1 cellular context compared by ENCODE assay signal in genomic region chr4:74330295-74330750, GRCh38.
TF ChIP-seq lines count a peak whose summit lies in the region.

No MANE protein-coding gene starts in this region.

TF ChIP-seq in K562, 482 proteins besides CTCF, POLR2A, EP300 and RAD21 (continued from another document and continues in another):
- no peak for TF ChIP-seq NCOA1 (IDR thresholded peaks at IDR 0.05; ENCODE audit: low read depth)
- peak; percentile 50 for TF ChIP-seq HNRNPLL (IDR thresholded peaks at IDR 0.05; ENCODE audit: low read depth, low read length, poor library complexity, severe bottlenecking)
- TF ChIP-seq ILK (tag; IDR thresholded peaks at IDR 0.05; ENCODE audit: borderline replicate concordance, low read depth) = no peak
- no peak for TF ChIP-seq REST (CRISPR knock-in tag; IDR thresholded peaks at IDR 0.05; ENCODE audit: low read depth)
- peak; percentile 41; the same call in 1 of the 2 replicates for TF ChIP-seq ETV5 (CRISPR knock-in tag; IDR thresholded peaks at IDR 0.05; ENCODE audit: low read depth)
- TF ChIP-seq TAF15 (IDR thresholded peaks at IDR 0.05; ENCODE audit: low read depth, low read length) = no peak
- TF ChIP-seq U2AF1 (optimal IDR thresholded peaks at IDR 0.05; ENCODE audit: low read depth, low read length) = no peak
- TF ChIP-seq SP2 (IDR thresholded peaks at IDR 0.05; ENCODE audit: extremely low read depth, low read depth, low read length, poor library complexity, severe bottlenecking) = no peak
- TF ChIP-seq ETV6 (IDR thresholded peaks at IDR 0.05; ENCODE audit: borderline replicate concordance in 1 of 2, low read depth in 2 of 2, low read length in 1 of 2) = no peak
- no peak for TF ChIP-seq ETV6 (CRISPR knock-in tag; IDR thresholded peaks at IDR 0.05; ENCODE audit: borderline replicate concordance)
- peak in 1 of 2 experiments; percentile 66 for TF ChIP-seq AFF1 (IDR thresholded peaks at IDR 0.05; ENCODE audit: low read depth in 1 of 2, partially characterized antibody in 2 of 2)
- TF ChIP-seq ZNF707 (CRISPR knock-in tag; conservative IDR thresholded peaks at IDR 0.05) = no peak
- no peak for TF ChIP-seq SRSF7 (optimal IDR thresholded peaks at IDR 0.05; ENCODE audit: low read depth, low read length)
- TF ChIP-seq FUS (optimal IDR thresholded peaks at IDR 0.05; ENCODE audit: low read depth, low read length) = no peak
- no peak for TF ChIP-seq ZBTB40 (IDR thresholded peaks at IDR 0.05)
- TF ChIP-seq ZBTB40 (CRISPR knock-in tag; IDR thresholded peaks at IDR 0.05) = no peak
- TF ChIP-seq RBM17 (IDR thresholded peaks at IDR 0.05; ENCODE audit: borderline replicate concordance, low read depth, low read length) = no peak
- TF ChIP-seq CREB1 (IDR thresholded peaks at IDR 0.05) = no peak
- no peak for TF ChIP-seq CREB1 (CRISPR knock-in tag; IDR thresholded peaks at IDR 0.05)
- no peak for TF ChIP-seq KDM2B (CRISPR knock-in tag; IDR thresholded peaks at IDR 0.05)
- TF ChIP-seq POLR3G (IDR thresholded peaks at IDR 0.05; ENCODE audit: extremely low read depth, insufficient read length, insufficient replicate concordance) = no peak
- TF ChIP-seq RHOXF2B (CRISPR knock-in tag; conservative IDR thresholded peaks at IDR 0.05) = no peak
- TF ChIP-seq DMBX1 (CRISPR knock-in tag; IDR thresholded peaks at IDR 0.05; ENCODE audit: borderline replicate concordance) = no peak
- TF ChIP-seq STAT5A (IDR thresholded peaks at IDR 0.05; ENCODE audit: borderline replicate concordance, low read length) = 0 out of 2 replicates have a peak, but pooled peaks have one; percentile 17
- no peak for TF ChIP-seq ZNF77 (CRISPR knock-in tag; IDR thresholded peaks at IDR 0.05)
- TF ChIP-seq ZNF41 (CRISPR knock-in tag; conservative IDR thresholded peaks at IDR 0.05) = no peak
- no peak for TF ChIP-seq RBM15 (IDR thresholded peaks at IDR 0.05; ENCODE audit: insufficient read depth, low read length)
- TF ChIP-seq SMAD2 (IDR thresholded peaks at IDR 0.05; ENCODE audit: low read depth, low read length) = no peak
- TF ChIP-seq E2F8 (IDR thresholded peaks at IDR 0.05; ENCODE audit: low read depth, partially characterized antibody) = no peak
- TF ChIP-seq RB1 (IDR thresholded peaks at IDR 0.05; ENCODE audit: low read depth) = no peak
- TF ChIP-seq ZNF253 (CRISPR knock-in tag; conservative IDR thresholded peaks at IDR 0.05) = no peak
- TF ChIP-seq ZFX (CRISPR knock-in tag; IDR thresholded peaks at IDR 0.05) = no peak
- no peak for TF ChIP-seq RBM34 (IDR thresholded peaks at IDR 0.05; ENCODE audit: borderline replicate concordance, insufficient read depth, low read length)
- no peak for TF ChIP-seq GTF3C2 (IDR thresholded peaks at IDR 0.05; ENCODE audit: borderline replicate concordance, extremely low read depth, insufficient read length)
- TF ChIP-seq SNAPC5 (CRISPR knock-in tag; IDR thresholded peaks at IDR 0.05) = no peak
- TF ChIP-seq E2F3 (CRISPR knock-in tag; IDR thresholded peaks at IDR 0.05) = no peak
- no peak for TF ChIP-seq ZNF444 (CRISPR knock-in tag; IDR thresholded peaks at IDR 0.05)
- no peak for TF ChIP-seq FOS (IDR thresholded peaks at IDR 0.05; ENCODE audit: extremely low read depth, insufficient read length)
- no peak for TF ChIP-seq ATF7 (IDR thresholded peaks at IDR 0.05)
- TF ChIP-seq STAG1 (CRISPR knock-in tag; IDR thresholded peaks at IDR 0.05; ENCODE audit: borderline replicate concordance) = no peak
- no peak for TF ChIP-seq ZFP30 (CRISPR knock-in tag; IDR thresholded peaks at IDR 0.05; ENCODE audit: borderline replicate concordance)
- TF ChIP-seq SIX5 (IDR thresholded peaks at IDR 0.05; ENCODE audit: borderline replicate concordance in 1 of 2, insufficient read depth in 1 of 2, low read depth in 1 of 2, low read length in 2 of 2) = no peak
